8 cellular contexts compared by ENCODE assay signal in genomic region chr6:95576218-95576617, GRCh38. TPM values are rescaled to one million over a fixed set of nuclear protein-coding genes. Genes with fewer than 3 reads are reported as not detected.
DNase-seq lines count a peak whose midpoint lies in the region; ATAC-seq and TF ChIP-seq lines count a peak whose summit lies in the region.

No MANE protein-coding gene starts in this region.

- H2BK20ac ChIP-seq in H9 (ENCODE audit: low read depth, low read length, poor library complexity, severe bottlenecking), result no peak overlapping the region

- no peak overlapping the region for H3T11ph ChIP-seq in H9 (ENCODE audit: low read length)

- peak overlapping the region; percentile 89 to 95 for H3K4me3 Mint-ChIP-seq in H9

- H3K9me3 ChIP-seq in H9 (ENCODE audit: control insufficient read depth, low read depth, low read length), result no peaks in the 10 kb centered on the region
- H3K9me3 ChIP-seq in adrenal gland (replicated peaks in 1 of 3), result no peaks in the 10 kb centered on the region
- H3K9me3 ChIP-seq in mesenchymal stem cell (ENCODE audit: control insufficient read depth, low read length), result no peaks in the 10 kb centered on the region
- no peaks in the 10 kb centered on the region for H3K9me3 ChIP-seq in trophoblast cell (ENCODE audit: insufficient read depth, low read depth, low read length)

- H3K9ac ChIP-seq in H9 (ENCODE audit: extremely low read depth, insufficient read length, low read length) (no peak overlapping the region), mesenchymal stem cell (ENCODE audit: low read length) (peak overlapping the region; percentile 98), trophoblast cell (ENCODE audit: low read length) (no peak overlapping the region)

- H4K91ac ChIP-seq in H9 (ENCODE audit: insufficient read length, low read depth, low read length), result no peak overlapping the region
- no peak overlapping the region for H4K91ac ChIP-seq in mesenchymal stem cell (ENCODE audit: low read length)
- H4K91ac ChIP-seq in trophoblast cell (ENCODE audit: low read depth, low read length), result no peak overlapping the region

- H3K4me2 ChIP-seq in H9 (ENCODE audit: insufficient read depth, insufficient read length, low read length) (no peak overlapping the region), mesenchymal stem cell (ENCODE audit: low read length, poor library complexity, severe bottlenecking) (no peak overlapping the region), trophoblast cell (ENCODE audit: low read length) (no peak overlapping the region)

- H3K23me2 ChIP-seq in H9 (ENCODE audit: insufficient read length, low read depth, low read length, poor library complexity, severe bottlenecking), result peaks cover 7% of the 10 kb centered on the region

- peaks cover 0 to 9% (median 4%) of the 10 kb centered on the region in 3 experiments; a peak in 1 of 7 replicates for H3K36me3 Mint-ChIP-seq in H9 (ENCODE audit: insufficient read depth in 1 of 3, low read depth in 3 of 3)

- no peak for DNase-seq in H9
- DNase-seq in adrenal gland, result no peak
- DNase-seq in mesenchymal stem cell, result no peak
- DNase-seq in RPMI8226, result no peak
- DNase-seq in activated CD8-positive, alpha-beta memory T cell treated with anti-CD3 and anti-CD28 coated beads, Interleukin-2, amount 50 U/mL, for 4 hours, result no peak
- no peak for DNase-seq in trophoblast cell

- H2BK15ac ChIP-seq in H9 (ENCODE audit: low read depth, low read length), result no peak overlapping the region
- no peak overlapping the region for H2BK15ac ChIP-seq in mesenchymal stem cell (ENCODE audit: low read depth, poor library complexity, severe bottlenecking)

- TF ChIP-seq CTCF in 22Rv1 (IDR thresholded peaks at IDR 0.05) (no peak), H9 (conservative IDR thresholded peaks at IDR 0.05) (no peak), adrenal gland (IDR thresholded peaks at IDR 0.05) (no peak)

- H3K27me3 ChIP-seq in H9 (ENCODE audit: insufficient read depth, low read length) (no peaks in the 10 kb centered on the region), adrenal gland (no peaks in the 10 kb centered on the region), mesenchymal stem cell (ENCODE audit: control insufficient read depth in 1 of 2, insufficient read depth in 1 of 2, low read length in 2 of 2) (no peaks in the 10 kb centered on the region), trophoblast cell (ENCODE audit: insufficient read depth, low read length) (no peaks in the 10 kb centered on the region)

- intact Hi-C loops in adrenal gland (cut with DNase I), result no loop called here

- ATAC-seq in HG03521 (IDR thresholded peaks at IDR 0.05; ENCODE audit: unreplicated experiment), result no peak

- H2BK5ac ChIP-seq in H9 (ENCODE audit: insufficient read length, low read length), result no peak overlapping the region
- no peak overlapping the region for H2BK5ac ChIP-seq in mesenchymal stem cell (ENCODE audit: low read depth, low read length, poor library complexity, severe bottlenecking)
- no peak overlapping the region for H2BK5ac ChIP-seq in trophoblast cell (ENCODE audit: low read depth, low read length, poor library complexity)

- H3K4ac ChIP-seq in H9 (ENCODE audit: low read depth, low read length) (no peak overlapping the region), mesenchymal stem cell (ENCODE audit: low read depth in 1 of 2, low read length in 2 of 2) (no peak overlapping the region), trophoblast cell (ENCODE audit: low read depth, low read length) (no peak overlapping the region)

- peak overlapping the region in 2 of 3 experiments; percentile 45 to 69; a peak in 2 of 7 replicates for H3K27ac Mint-ChIP-seq in H9

- WGBS in H9 (ENCODE audit: extremely low coverage, insufficient read length, low lambda C conversion rate), result no CpG with 5 or more reads among the region's 4 CpGs
- WGBS in adrenal gland, 4 donors, result 13 to 31% (median 22%) methylated on average over 4 of the region's 4 CpGs
- no CpG with 5 or more reads among the region's 4 CpGs for WGBS in mesenchymal stem cell
- no CpG with 5 or more reads among the region's 4 CpGs for WGBS in trophoblast cell (ENCODE audit: extremely low coverage, insufficient coverage, insufficient read length)

- H4K8ac ChIP-seq in H9 (replicated peaks; ENCODE audit: insufficient read length, low read depth, low read length), result no peak overlapping the region
- H4K8ac ChIP-seq in mesenchymal stem cell (ENCODE audit: low read length), result no peak overlapping the region
- H4K8ac ChIP-seq in trophoblast cell (ENCODE audit: low read depth, low read length), result no peak overlapping the region

- H3K4me1 ChIP-seq in H9 (ENCODE audit: insufficient read depth, low read length), result peaks cover 4% of the 10 kb centered on the region; the same call in 1 of the 2 replicates
- peaks cover 5 to 26% of the 10 kb centered on the region in 2 donors for H3K4me1 ChIP-seq in adrenal gland (replicated peaks in 1 of 2)
- no peaks in the 10 kb centered on the region for H3K4me1 ChIP-seq in mesenchymal stem cell (ENCODE audit: control insufficient read depth, insufficient read depth, low read depth, low read length)
- H3K4me1 ChIP-seq in trophoblast cell (ENCODE audit: control insufficient read depth in 1 of 2, insufficient read depth in 2 of 2, low read length in 2 of 2), result no peaks in the 10 kb centered on the region

- no peak overlapping the region for H3K23ac ChIP-seq in H9 (ENCODE audit: insufficient read length, low read depth, low read length)
- no peak overlapping the region for H3K23ac ChIP-seq in mesenchymal stem cell (ENCODE audit: low read length in 2 of 2)
- H3K23ac ChIP-seq in trophoblast cell (ENCODE audit: low read length), result no peak overlapping the region

- peaks cover 38 to 41% of the 10 kb centered on the region in 2 experiments for H3K4me1 Mint-ChIP-seq in H9

- no peak overlapping the region for H3K18ac ChIP-seq in H9 (ENCODE audit: insufficient read length, low read depth, low read length)
- no peak overlapping the region for H3K18ac ChIP-seq in mesenchymal stem cell (ENCODE audit: low read depth in 1 of 2, low read length in 2 of 2)
- H3K18ac ChIP-seq in trophoblast cell (ENCODE audit: low read length), result no peak overlapping the region

- no peaks in the 10 kb centered on the region for H3K79me1 ChIP-seq in H9 (ENCODE audit: insufficient read depth, low read depth, low read length, poor library complexity, severe bottlenecking)
- peaks cover 12% of the 10 kb centered on the region for H3K79me1 ChIP-seq in mesenchymal stem cell (replicated peaks; ENCODE audit: low read length, poor library complexity, severe bottlenecking)
- H3K79me1 ChIP-seq in trophoblast cell (ENCODE audit: low read length), result peaks cover 4% of the 10 kb centered on the region

- H2BK120ac ChIP-seq in H9 (ENCODE audit: low read depth, low read length, poor library complexity, severe bottlenecking) (no peak overlapping the region), mesenchymal stem cell (ENCODE audit: low read depth, low read length) (no peak overlapping the region), trophoblast cell (ENCODE audit: insufficient read depth, low read length, poor library complexity) (no peak overlapping the region)

- H2AFZ ChIP-seq in H9 (ENCODE audit: low read length) (no peak overlapping the region), mesenchymal stem cell (ENCODE audit: low read depth, low read length) (no peak overlapping the region), trophoblast cell (ENCODE audit: insufficient read depth, low read length, poor library complexity) (no peak overlapping the region)

- H3K79me2 ChIP-seq in H9 (ENCODE audit: insufficient read depth, low read length) (no peaks in the 10 kb centered on the region), trophoblast cell (ENCODE audit: control insufficient read depth, insufficient read depth, low read length, poor library complexity) (peaks cover 3% of the 10 kb centered on the region)

- no peak overlapping the region for H3K56ac ChIP-seq in H9 (ENCODE audit: insufficient read length, low read depth, low read length)

- H3K4me3 ChIP-seq in adrenal gland, result peak overlapping the region in 2 of 4 donors; percentile 89 to 98
- H3K4me3 ChIP-seq in mesenchymal stem cell (ENCODE audit: insufficient read depth in 1 of 2, low read depth in 1 of 2, low read length in 2 of 2), result peak overlapping the region in 1 of 2 experiments; percentile 92
- H3K4me3 ChIP-seq in trophoblast cell (ENCODE audit: low read depth, low read length), result no peak overlapping the region

- no peak overlapping the region for H2AK5ac ChIP-seq in H9 (ENCODE audit: insufficient read length, low read length)
- H2AK5ac ChIP-seq in mesenchymal stem cell (ENCODE audit: low read length, severe bottlenecking), result no peak overlapping the region
- H2AK5ac ChIP-seq in trophoblast cell (ENCODE audit: low read length), result no peak overlapping the region

- no peak for TF ChIP-seq POLR2A in adrenal gland (IDR thresholded peaks at IDR 0.05)

- H2BK12ac ChIP-seq in H9 (ENCODE audit: insufficient read length, low read depth, low read length) (no peak overlapping the region), mesenchymal stem cell (ENCODE audit: low read length in 2 of 2) (no peak overlapping the region), trophoblast cell (ENCODE audit: low read length) (no peak overlapping the region)

- H3K27ac ChIP-seq in 22Rv1 (peak overlapping the region; percentile 96), H9 (ENCODE audit: insufficient read length, low read depth, low read length) (no peak overlapping the region), adrenal gland (peak overlapping the region in 4 of 5 donors; percentile 77 to 96 (median 94)), mesenchymal stem cell (ENCODE audit: low read length, poor library complexity, severe bottlenecking) (no peak overlapping the region), trophoblast cell (ENCODE audit: low read depth, low read length) (no peak overlapping the region)

- no peaks in the 10 kb centered on the region for H3K36me3 ChIP-seq in adrenal gland (replicated peaks in 1 of 2)
- no peaks in the 10 kb centered on the region for H3K36me3 ChIP-seq in mesenchymal stem cell (ENCODE audit: control insufficient read depth in 1 of 2, insufficient read depth in 2 of 2, low read depth in 1 of 2, low read length in 2 of 2)
- peaks cover 0 to 2% of the 10 kb centered on the region in 2 experiments for H3K36me3 ChIP-seq in trophoblast cell (ENCODE audit: control insufficient read depth in 1 of 2, insufficient read depth in 2 of 2, low read length in 2 of 2)

- no peak overlapping the region for H4K12ac ChIP-seq in trophoblast cell (ENCODE audit: low read depth, low read length)

- H4K20me1 ChIP-seq in H9 (ENCODE audit: control insufficient read depth, insufficient read depth, insufficient read length), result no peaks in the 10 kb centered on the region

- no peaks in the 10 kb centered on the region for H3K27me3 Mint-ChIP-seq in H9 (ENCODE audit: low read depth)

- H3K14ac ChIP-seq in H9 (ENCODE audit: insufficient read depth, low read length) (no peak overlapping the region), mesenchymal stem cell (ENCODE audit: low read length in 2 of 2) (no peak overlapping the region), trophoblast cell (ENCODE audit: low read length) (no peak overlapping the region)

- H4K5ac ChIP-seq in H9 (ENCODE audit: insufficient read length, low read depth, low read length), result no peak overlapping the region

- no peaks in the 10 kb centered on the region; a peak in 1 of 5 replicates for H3K9me3 Mint-ChIP-seq in H9

RNA-seq across cellular contexts. Expression of gene MANEA, which starts 1.1 kb away (rescaled TPM):
- 8.3 and 8.4 TPM in 2 replicates for total RNA-seq in H9 (2021)
- total RNA-seq in adrenal gland, result 10 to 100 TPM in 4 of 8 donors, 1 to 10 TPM in 4; 6.4 to 12.7 (median 10.5) TPM
- 10 to 100 TPM in 1 of 3 donors, 1 to 10 TPM in 2; 1.1 to 18.7 (median 1.6) TPM for polyA plus RNA-seq in adrenal gland
- polyA plus RNA-seq in mesenchymal stem cell (2013, experiment 1 of 2), result 13.9 TPM
- 15.9 TPM for polyA plus RNA-seq in mesenchymal stem cell (2013, experiment 2 of 2)
- polyA plus RNA-seq in trophoblast cell (2013), result 8.5 and 9.1 TPM in 2 replicates

Comparison
In these comparisons a context has a peak if more than half of its experiments do, and no peak if none do; other contexts are left out.
1. H3K27ac ChIP-seq: peak in 22Rv1 (single experiment) and adrenal gland (4 of 5); none in H9 (single experiment), mesenchymal stem cell (single experiment) and trophoblast cell (single experiment).